14 cellular contexts compared by ENCODE assay signal in the genomic region with DNA sequence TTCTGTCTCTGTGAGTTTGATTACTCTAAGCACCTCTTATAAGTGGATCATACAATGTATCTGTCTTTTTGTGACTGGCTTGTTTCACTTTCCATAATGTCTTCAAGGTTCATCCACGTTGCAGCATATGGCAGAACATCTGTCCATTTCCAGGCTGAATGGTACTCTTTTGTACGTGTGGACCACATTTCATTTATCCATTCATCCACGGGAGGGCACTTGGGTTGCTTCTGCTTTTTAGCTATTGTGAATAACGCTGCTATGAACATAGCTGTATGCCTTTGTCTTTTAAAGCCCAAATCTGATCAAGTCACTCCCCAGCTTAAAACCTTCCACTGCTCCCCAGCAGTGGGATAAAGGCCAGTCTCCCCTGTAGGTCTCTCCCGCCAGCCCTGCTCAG. TPM values are rescaled to one million over a fixed set of nuclear protein-coding genes. Genes with fewer than 3 reads are reported as not detected.
DNase-seq lines count a peak whose midpoint lies in the region; ATAC-seq and TF ChIP-seq lines count a peak whose summit lies in the region.
"Had no signal": no experiment of that assay in that cellular context is flagged by ENCODE, and none has a peak within 500 bp of the region (broad histone marks: within the 10 kb centered on the region; RNA-seq: fewer than 3 reads in every experiment).

No MANE protein-coding gene starts in this region.

- DNase-seq in AG04450 (ENCODE audit: low read depth, low spot score) (no peak), NCI-H69 (lab: John Stamatoyannopoulos, UW) (peak; percentile 13), epithelial cell of prostate (ENCODE audit: low read depth, low spot score) (no peak), islet precursor cell (no peak)
- DNase-seq in effector CD4-positive, alpha-beta T cell: no peak
- DNase-seq in activated effector memory CD4-positive, alpha-beta T cell treated with anti-CD3 and anti-CD28 coated beads, Interleukin-2, amount 50 U/mL, for 16 hours: no peak
- DNase-seq: activated CD8-positive, alpha-beta memory T cell treated with anti-CD3 and anti-CD28 coated beads for 24 hours; activated naive CD4-positive, alpha-beta T cell treated with Interleukin-2 at 50 U/mL for 16 hours; mucosa of descending colon; stimulated activated CD8-positive, alpha-beta memory T cell treated with anti-CD3 and anti-CD28 coated beads, Interleukin-4, amount 100 ng/mL, for 48 hours; upper lobe of right lung had no signal

- H3K27ac ChIP-seq in AG04450 (ENCODE audit: low read depth, low read length) (no peak overlapping the region), epithelial cell of prostate (peak overlapping the region; percentile 94)
- H3K27ac ChIP-seq: prostate gland, upper lobe of right lung had no signal

- H3K27me3 ChIP-seq in AG04450 (ENCODE audit: control insufficient read depth, insufficient read depth, low read length): no peaks in the 10 kb centered on the region
- H3K27me3 ChIP-seq: upper lobe of right lung had no signal

- CTCF ChIA-PET in AG04450 (lab: Charles Lee): interaction anchor here (0.6 to 1.9 kb wide), 3 partner anchors 205 to 277 kb away, joined by 3 to 9 read pairs (median 7); no protein-coding TSS in a partner anchor

- H3K4me3 ChIP-seq in AG04450 (ENCODE audit: low read depth, low read length): no peak overlapping the region
- H3K4me3 ChIP-seq: mucosa of descending colon, prostate gland, upper lobe of right lung had no signal

- POLR2A ChIA-PET in AG04450 (lab: Yijun Ruan, JAX): no interaction called here

- ATAC-seq in GM18517 (IDR thresholded peaks at IDR 0.05; ENCODE audit: unreplicated experiment) (peak; percentile 51), HG03460 (IDR thresholded peaks at IDR 0.05; ENCODE audit: unreplicated experiment) (no peak)
- ATAC-seq: mucosa of descending colon, upper lobe of right lung had no signal

- peaks cover 4% of the 10 kb centered on the region; the same call in 1 of the 2 replicates for H3K9me3 ChIP-seq in AG04450 (ENCODE audit: control insufficient read depth, insufficient read depth, low read length)
- H3K9me3 ChIP-seq: mucosa of descending colon, prostate gland, upper lobe of right lung had no signal

- peak; percentile 20; the same call in 1 of the 2 replicates for TF ChIP-seq CTCF in AG04450 (IDR thresholded peaks at IDR 0.05; ENCODE audit: low read depth, low read length)

RNA-seq across cellular contexts. Expression of a gene that starts 31.5 kb away (rescaled TPM):
- polyA plus RNA-seq in AG04450 (2011; rRNA removed): 59.0 and 62.6 TPM in 2 replicates
- 153 and 159 TPM in 2 replicates for polyA minus RNA-seq in AG04450 (2011; rRNA and poly(A)+ RNA removed)
